Comparison of ENCODE assay signal across 26 cellular contexts in genomic region chr21:44420416-44421205, GRCh38. TPM values are rescaled to one million over a fixed set of nuclear protein-coding genes. Genes with fewer than 3 reads are reported as not detected.
A peak's percentile ranks its signal among the peaks of the same experiment; 100 is the strongest.
DNase-seq lines count a peak whose midpoint lies in the region; ATAC-seq and TF ChIP-seq lines count a peak whose summit lies in the region.
"Had no signal": no experiment of that assay in that cellular context is flagged by ENCODE, and none has a peak within 500 bp of the region (broad histone marks: within the 10 kb centered on the region; RNA-seq: fewer than 3 reads in every experiment).

No MANE protein-coding gene starts in this region.

- H3K4me1 Mint-ChIP-seq in natural killer cell: peaks cover 5 to 20% of the 10 kb centered on the region in 2 donors
- H3K4me1 Mint-ChIP-seq in natural killer cell treated with Interleukin-12 subunit alpha and Interleukin-12 subunit beta and Interleukin-15 and Interleukin-18, amount 100 ng/mL, for 72 hours (ENCODE audit: low read depth in 2 of 2): peaks cover 7 to 9% of the 10 kb centered on the region in 2 donors

- peaks cover 5 to 6% of the 10 kb centered on the region in 2 donors for H3K9me3 Mint-ChIP-seq in natural killer cell
- H3K9me3 Mint-ChIP-seq in natural killer cell treated with Interleukin-12 subunit alpha and Interleukin-12 subunit beta and Interleukin-15 and Interleukin-18, amount 100 ng/mL, for 72 hours: peaks cover 7% of the 10 kb centered on the region

- no peak overlapping the region for H3K27ac ChIP-seq in PC-3 (ENCODE audit: low read length)
- H3K27ac ChIP-seq: ascending aorta, colonic mucosa, lower lobe of right lung, stomach, tibial artery had no signal

- H3K9me2 ChIP-seq in PC-3 (replicated peaks; ENCODE audit: low read length): no peaks in the 10 kb centered on the region

- no peaks in the 10 kb centered on the region for H3K9me3 ChIP-seq in PC-3 (ENCODE audit: low read length)
- H3K9me3 ChIP-seq: ascending aorta, colonic mucosa, lower lobe of right lung, stomach, tibial artery had no signal

- no peak overlapping the region for H3K4me3 ChIP-seq in PC-3 (ENCODE audit: low read length)
- H3K4me3 ChIP-seq: ascending aorta, colonic mucosa, lower lobe of right lung, stomach, tibial artery had no signal

- no peak for DNase-seq in natural killer cell
- no peak for DNase-seq in natural killer cell treated with Interleukin-12 subunit alpha and Interleukin-12 subunit beta and Interleukin-15 and Interleukin-18, amount 100 ng/mL, for 72 hours (ENCODE audit: low spot score)
- peak; percentile 29 for DNase-seq in ecto neural progenitor cell (ENCODE audit: low spot score)
- peak in 6 of 10 donors; percentile 2 to 61 (median 26) for DNase-seq in posterior cingulate gyrus
- no peak for DNase-seq in HPDE6-E6E7 (ENCODE audit: extremely low spot score)
- no peak for DNase-seq in PC-3
- DNase-seq: activated CD4-positive, alpha-beta memory T cell treated with anti-CD3 and anti-CD28 coated beads for 36 hours; activated CD4-positive, alpha-beta T cell treated with anti-CD3 and anti-CD28 coated beads for 1 hour; activated CD8-positive, alpha-beta memory T cell treated with anti-CD3 and anti-CD28 coated beads, Interleukin-2, amount 50 U/mL, for 48 hours; colonic mucosa; HCEC 1CT; islet precursor cell; Karpas-422; lower lobe of right lung; NCI-H1417 treated with DMSO at 0.1 percent for 48 hours; NCI-H2029 treated with DMSO at 0.1 percent for 48 hours; NCI-H524 treated with DMSO at 0.1 percent for 48 hours; OCI-M1; stimulated activated CD4-positive, alpha-beta T cell treated with anti-CD3 and anti-CD28 coated beads, Interleukin-2, amount 100 ng/mL, for 24 hours; stomach; T-helper 2 cell had no signal

- no peak for ATAC-seq in natural killer cell
- ATAC-seq in natural killer cell treated with Interleukin-12 subunit alpha and Interleukin-12 subunit beta and Interleukin-15 and Interleukin-18, amount 100 ng/mL, for 72 hours: no peak
- ATAC-seq in HG03108 (IDR thresholded peaks at IDR 0.05; ENCODE audit: unreplicated experiment): no peak
- ATAC-seq in PC-3: no peak
- ATAC-seq: lower lobe of right lung had no signal

- POLR2A ChIA-PET in PC-3 (lab: Charles Lee; ENCODE audit: unreplicated experiment): no interaction called here

- intact Hi-C loops in natural killer cell (cut with micrococcal nuclease) (no loop called here), posterior cingulate gyrus (cut with DNase I) (no loop called here), PC-3 (cut with micrococcal nuclease) (no loop called here)

- CTCF ChIA-PET in PC-3 (lab: Charles Lee): no interaction called here

- H4K20me1 ChIP-seq in PC-3 (ENCODE audit: low read length): no peaks in the 10 kb centered on the region

- no peaks in the 10 kb centered on the region for H3K27me3 Mint-ChIP-seq in natural killer cell (ENCODE audit: low read depth in 2 of 2)
- no peaks in the 10 kb centered on the region for H3K27me3 Mint-ChIP-seq in natural killer cell treated with Interleukin-12 subunit alpha and Interleukin-12 subunit beta and Interleukin-15 and Interleukin-18, amount 100 ng/mL, for 72 hours
- H3K27me3 Mint-ChIP-seq: activated CD4-positive, alpha-beta memory T cell treated with anti-CD3 and anti-CD28 coated beads for 36 hours; activated naive CD8-positive, alpha-beta T cell had no signal

- BruUV-seq in PC-3 (replicated peaks; lab: Mats Ljungman, UMichigan): no TSS peak

- H3K27me3 ChIP-seq in PC-3 (ENCODE audit: low read length): no peaks in the 10 kb centered on the region
- H3K27me3 ChIP-seq: ascending aorta, colonic mucosa had no signal

- no peak overlapping the region for H3K9ac ChIP-seq in PC-3 (ENCODE audit: low read length)

- peaks cover under 1% of the 10 kb centered on the region; the same call in 1 of the 2 replicates for H3K79me2 ChIP-seq in PC-3 (ENCODE audit: low read length)

- no peaks in the 10 kb centered on the region for H3K4me1 ChIP-seq in PC-3 (ENCODE audit: insufficient read depth, low read length)
- H3K4me1 ChIP-seq: ascending aorta, colonic mucosa, lower lobe of right lung, stomach, tibial artery had no signal

- no peaks in the 10 kb centered on the region for H3K36me3 ChIP-seq in PC-3 (ENCODE audit: low read depth, low read length)
- H3K36me3 ChIP-seq: ascending aorta, colonic mucosa, lower lobe of right lung, tibial artery had no signal

- H3K4me3 Mint-ChIP-seq in natural killer cell: no peak overlapping the region
- H3K4me3 Mint-ChIP-seq in natural killer cell treated with Interleukin-12 subunit alpha and Interleukin-12 subunit beta and Interleukin-15 and Interleukin-18, amount 100 ng/mL, for 72 hours: no peak overlapping the region
- H3K4me3 Mint-ChIP-seq: activated CD4-positive, alpha-beta memory T cell treated with anti-CD3 and anti-CD28 coated beads for 36 hours; activated naive CD8-positive, alpha-beta T cell; nephron had no signal

- TF ChIP-seq CTCF in natural killer cell (IDR thresholded peaks at IDR 0.05): no peak
- TF ChIP-seq CTCF in PC-3 (conservative IDR thresholded peaks at IDR 0.05; ENCODE audit: low read depth, low read length): no peak

- no peaks in the 10 kb centered on the region for H3K36me3 Mint-ChIP-seq in natural killer cell
- peaks cover 7% of the 10 kb centered on the region for H3K36me3 Mint-ChIP-seq in natural killer cell treated with Interleukin-12 subunit alpha and Interleukin-12 subunit beta and Interleukin-15 and Interleukin-18, amount 100 ng/mL, for 72 hours
- H3K36me3 Mint-ChIP-seq: activated CD4-positive, alpha-beta memory T cell treated with anti-CD3 and anti-CD28 coated beads for 36 hours; activated naive CD8-positive, alpha-beta T cell had no signal

- no peak overlapping the region for H2AFZ ChIP-seq in PC-3 (ENCODE audit: low read length)

- H3K27ac Mint-ChIP-seq in natural killer cell: peak overlapping the region; percentile 70 to 85
- no peak overlapping the region for H3K27ac Mint-ChIP-seq in natural killer cell treated with Interleukin-12 subunit alpha and Interleukin-12 subunit beta and Interleukin-15 and Interleukin-18, amount 100 ng/mL, for 72 hours
- H3K27ac Mint-ChIP-seq: activated CD4-positive, alpha-beta memory T cell treated with anti-CD3 and anti-CD28 coated beads for 36 hours; activated naive CD8-positive, alpha-beta T cell; nephron had no signal

- H3K4me2 ChIP-seq in PC-3 (ENCODE audit: low read length): no peak overlapping the region

- no peaks in the 10 kb centered on the region for H3F3A ChIP-seq in PC-3 (ENCODE audit: low read length, unreplicated experiment)

RNA-seq across cellular contexts. Expression of gene LRRC3, which starts 34.7 kb away (rescaled TPM):
- under 1 TPM; 0.36 to 0.50 (median 0.38) TPM for total RNA-seq in natural killer cell
- under 1 TPM; 0.45 to 0.88 TPM for total RNA-seq in natural killer cell treated with Interleukin-12 subunit alpha and Interleukin-12 subunit beta and Interleukin-15 and Interleukin-18, amount 100 ng/mL, for 72 hours
- 3.1 and 4.1 TPM in 2 replicates for total RNA-seq in PC-3 (2014; rRNA removed)

Comparison
In these comparisons a context has a peak if more than half of its experiments do, and no peak if none do; other contexts are left out.
1. H3K27ac Mint-ChIP-seq: peak in natural killer cell (2 of 2); none in natural killer cell treated with Interleukin-12 subunit alpha and Interleukin-12 subunit beta and Interleukin-15 and Interleukin-18, amount 100 ng/mL, for 72 hours (0 of 2).
2. DNase-seq: peak in ecto neural progenitor cell (single experiment) and posterior cingulate gyrus (6 of 10); none in natural killer cell (single experiment), natural killer cell treated with Interleukin-12 subunit alpha and Interleukin-12 subunit beta and Interleukin-15 and Interleukin-18, amount 100 ng/mL, for 72 hours (single experiment), HPDE6-E6E7 (single experiment) and PC-3 (single experiment).